In genomic region chr4:163194593-163194992, GRCh38 we compare ENCODE assay signal across 14 cellular contexts. TPM values are rescaled to one million over a fixed set of nuclear protein-coding genes. Genes with fewer than 3 reads are reported as not detected.
A peak's percentile ranks its signal among the peaks of the same experiment; 100 is the strongest.
DNase-seq lines count a peak whose midpoint lies in the region; ATAC-seq and TF ChIP-seq lines count a peak whose summit lies in the region.
"Had no signal": no experiment of that assay in that cellular context is flagged by ENCODE, and none has a peak within 500 bp of the region (broad histone marks: within the 10 kb centered on the region; RNA-seq: fewer than 3 reads in every experiment).

No MANE protein-coding gene starts in this region.

- peaks cover 2% of the 10 kb centered on the region for H3K27me3 Mint-ChIP-seq in endodermal cell (ENCODE audit: insufficient read depth)
- peaks cover 0 to 33% (median 9%) of the 10 kb centered on the region in 5 donors for H3K27me3 Mint-ChIP-seq in naive thymus-derived CD4-positive, alpha-beta T cell

- H3K9me3 ChIP-seq in right atrium auricular region: peaks cover 4 to 29% of the 10 kb centered on the region in 2 donors
- H3K9me3 ChIP-seq in left ventricle myocardium inferior (replicated peaks): peaks cover 37% of the 10 kb centered on the region
- H3K9me3 ChIP-seq in endodermal cell (ENCODE audit: control insufficient read depth, low read length): peaks cover 48% of the 10 kb centered on the region
- H3K9me3 ChIP-seq in thoracic aorta: peaks cover 18% of the 10 kb centered on the region
- peaks cover 0 to 42% (median 24%) of the 10 kb centered on the region in 3 experiments for H3K9me3 ChIP-seq in naive thymus-derived CD4-positive, alpha-beta T cell (ENCODE audit: control insufficient read depth in 2 of 3, low read length in 3 of 3)

- POLR2A ChIA-PET in naive thymus-derived CD4-positive, alpha-beta T cell (lab: Charles Lee): no interaction called here

- CTCF ChIA-PET in naive thymus-derived CD4-positive, alpha-beta T cell (lab: Charles Lee): no interaction called here

- peak; percentile 59 for DNase-seq in right atrium auricular region (ENCODE audit: low spot score)
- DNase-seq in left ventricle myocardium inferior: no peak
- no peak for DNase-seq in endodermal cell
- DNase-seq in thoracic aorta (ENCODE audit: low spot score): no peak
- DNase-seq in NCI-H1105 (lab: John Stamatoyannopoulos, UW): no peak
- no peak for DNase-seq in activated naive CD4-positive, alpha-beta T cell treated with Interleukin-2 at 50 U/mL for 16 hours
- DNase-seq in naive thymus-derived CD4-positive, alpha-beta T cell: no peak
- DNase-seq: AML-193; Caco-2; CD4-positive, alpha-beta T cell; H9 had no signal

- TF ChIP-seq CTCF in right atrium auricular region (IDR thresholded peaks at IDR 0.05): no peak
- TF ChIP-seq CTCF in left ventricle myocardium inferior (IDR thresholded peaks at IDR 0.05; ENCODE audit: borderline replicate concordance): no peak
- TF ChIP-seq CTCF in endodermal cell (conservative IDR thresholded peaks at IDR 0.05): no peak
- no peak for TF ChIP-seq CTCF in thoracic aorta (IDR thresholded peaks at IDR 0.05)

- no peak overlapping the region for H3K4me3 ChIP-seq in right atrium auricular region
- H3K4me3 ChIP-seq in left ventricle myocardium inferior: no peak overlapping the region
- H3K4me3 ChIP-seq in endodermal cell (ENCODE audit: low read length): peak overlapping the region; percentile 7
- peak overlapping the region; percentile 2 for H3K4me3 ChIP-seq in thoracic aorta
- H3K4me3 ChIP-seq in naive thymus-derived CD4-positive, alpha-beta T cell (ENCODE audit: low read length): no peak overlapping the region
- H3K4me3 ChIP-seq: A549 had no signal

- no peaks in the 10 kb centered on the region for H3K27me3 ChIP-seq in right atrium auricular region
- H3K27me3 ChIP-seq in left ventricle myocardium inferior (ENCODE audit: low read depth): peaks cover 6% of the 10 kb centered on the region
- H3K27me3 ChIP-seq in endodermal cell (ENCODE audit: control insufficient read depth, insufficient read depth, low read length, poor library complexity, severe bottlenecking): no peaks in the 10 kb centered on the region
- H3K27me3 ChIP-seq in thoracic aorta (replicated peaks; ENCODE audit: insufficient read depth): no peaks in the 10 kb centered on the region
- no peaks in the 10 kb centered on the region for H3K27me3 ChIP-seq in naive thymus-derived CD4-positive, alpha-beta T cell (ENCODE audit: control insufficient read depth in 2 of 2, insufficient read depth in 2 of 2, low read length in 2 of 2)

- H3K4me3 Mint-ChIP-seq in endodermal cell: no peak overlapping the region
- H3K4me3 Mint-ChIP-seq in naive thymus-derived CD4-positive, alpha-beta T cell: no peak overlapping the region
- H3K4me3 Mint-ChIP-seq: CD4-positive, alpha-beta T cell; H9 had no signal

- no peak overlapping the region for H3K27ac Mint-ChIP-seq in endodermal cell
- H3K27ac Mint-ChIP-seq in naive thymus-derived CD4-positive, alpha-beta T cell: no peak overlapping the region
- H3K27ac Mint-ChIP-seq: CD4-positive, alpha-beta T cell; H9 had no signal

- no peaks in the 10 kb centered on the region for H3K4me1 Mint-ChIP-seq in endodermal cell
- H3K4me1 Mint-ChIP-seq in naive thymus-derived CD4-positive, alpha-beta T cell: no peaks in the 10 kb centered on the region
- H3K4me1 Mint-ChIP-seq: H9 had no signal

- intact Hi-C loops in left ventricle myocardium inferior (cut with micrococcal nuclease): no loop called here
- intact Hi-C loops in naive thymus-derived CD4-positive, alpha-beta T cell (cut with micrococcal nuclease): no loop called here

- H3K4me1 ChIP-seq in right atrium auricular region (no peaks in the 10 kb centered on the region), left ventricle myocardium inferior (no peaks in the 10 kb centered on the region), endodermal cell (ENCODE audit: control insufficient read depth, insufficient read depth, low read length) (no peaks in the 10 kb centered on the region), thoracic aorta (ENCODE audit: control insufficient read depth in 1 of 2, low read depth in 2 of 2) (peaks cover 21 to 30% of the 10 kb centered on the region in 2 donors)
- H3K4me1 ChIP-seq in naive thymus-derived CD4-positive, alpha-beta T cell (ENCODE audit: control insufficient read depth in 2 of 2, insufficient read depth in 2 of 2, low read length in 2 of 2): no peaks in the 10 kb centered on the region
- H3K4me1 ChIP-seq: A549, Caco-2 had no signal

- no peaks in the 10 kb centered on the region for H3K36me3 ChIP-seq in right atrium auricular region
- H3K36me3 ChIP-seq in left ventricle myocardium inferior: no peaks in the 10 kb centered on the region
- H3K36me3 ChIP-seq in endodermal cell (ENCODE audit: control insufficient read depth, insufficient read depth, low read length): no peaks in the 10 kb centered on the region
- H3K36me3 ChIP-seq in thoracic aorta: no peaks in the 10 kb centered on the region
- no peaks in the 10 kb centered on the region for H3K36me3 ChIP-seq in naive thymus-derived CD4-positive, alpha-beta T cell (ENCODE audit: control insufficient read depth in 2 of 3, insufficient read depth in 3 of 3, low read length in 3 of 3)

- H3K9ac ChIP-seq in endodermal cell (ENCODE audit: extremely low read depth, low read length, poor library complexity, severe bottlenecking): no peak overlapping the region

- 60 to 92% methylated on average over 1 of the region's 1 CpG for WGBS in endodermal cell (ENCODE audit: insufficient coverage in 1 of 2, insufficient read length in 1 of 2), 2 experiments

- peaks cover 51% of the 10 kb centered on the region for H3K9me3 Mint-ChIP-seq in endodermal cell
- peaks cover 11 to 71% (median 45%) of the 10 kb centered on the region in 11 donors for H3K9me3 Mint-ChIP-seq in naive thymus-derived CD4-positive, alpha-beta T cell

- H3K36me3 Mint-ChIP-seq in endodermal cell (ENCODE audit: low read depth): peaks cover 7% of the 10 kb centered on the region
- H3K36me3 Mint-ChIP-seq in naive thymus-derived CD4-positive, alpha-beta T cell: peaks cover 0 to 19% (median 0%) of the 10 kb centered on the region in 5 donors

- no peak for ATAC-seq in thoracic aorta (ENCODE audit: insufficient number of reproducible peaks, low FRiP score, low read depth)
- ATAC-seq in naive thymus-derived CD4-positive, alpha-beta T cell: no peak
- ATAC-seq: A549 had no signal

- H3K27ac ChIP-seq in right atrium auricular region: no peak overlapping the region
- no peak overlapping the region for H3K27ac ChIP-seq in left ventricle myocardium inferior (replicated peaks)
- no peak overlapping the region for H3K27ac ChIP-seq in endodermal cell (ENCODE audit: low read depth, low read length)
- peak overlapping the region; percentile 6 to 19 for H3K27ac ChIP-seq in thoracic aorta
- no peak overlapping the region for H3K27ac ChIP-seq in naive thymus-derived CD4-positive, alpha-beta T cell (ENCODE audit: low read depth, low read length)
- H3K27ac ChIP-seq: 22Rv1, A549, C4-2B had no signal

RNA-seq across cellular contexts. Expression of gene NAF1, which starts 27.9 kb away (rescaled TPM):
- total RNA-seq in right atrium auricular region (10 to 100 TPM; 11.1 to 13.3 TPM), left ventricle myocardium inferior (11.4 TPM), endodermal cell (10 to 100 TPM; 31.0 to 37.6 TPM), thoracic aorta (10 to 100 TPM; 21.7 to 29.8 TPM)
- polyA plus RNA-seq in endodermal cell (2013, experiment 1 of 2): 27.3 TPM
- polyA plus RNA-seq in endodermal cell (2013, experiment 2 of 2): 24.6 TPM
- total RNA-seq in naive thymus-derived CD4-positive, alpha-beta T cell: 10 to 100 TPM; 21.2 to 49.5 (median 23.9) TPM
- 1 to 10 TPM; 3.3 to 4.3 TPM for polyA plus RNA-seq in naive thymus-derived CD4-positive, alpha-beta T cell

Comparison
In these comparisons a context has a peak if more than half of its experiments do, and no peak if none do; other contexts are left out.
1. H3K27ac ChIP-seq: peak in thoracic aorta (2 of 2); none in right atrium auricular region (0 of 2), left ventricle myocardium inferior (single experiment), endodermal cell (single experiment) and naive thymus-derived CD4-positive, alpha-beta T cell (single experiment).
2. H3K4me3 ChIP-seq: peak in endodermal cell (single experiment) and thoracic aorta (single experiment); none in right atrium auricular region (0 of 2), left ventricle myocardium inferior (single experiment) and naive thymus-derived CD4-positive, alpha-beta T cell (single experiment).